In the genomic region with DNA sequence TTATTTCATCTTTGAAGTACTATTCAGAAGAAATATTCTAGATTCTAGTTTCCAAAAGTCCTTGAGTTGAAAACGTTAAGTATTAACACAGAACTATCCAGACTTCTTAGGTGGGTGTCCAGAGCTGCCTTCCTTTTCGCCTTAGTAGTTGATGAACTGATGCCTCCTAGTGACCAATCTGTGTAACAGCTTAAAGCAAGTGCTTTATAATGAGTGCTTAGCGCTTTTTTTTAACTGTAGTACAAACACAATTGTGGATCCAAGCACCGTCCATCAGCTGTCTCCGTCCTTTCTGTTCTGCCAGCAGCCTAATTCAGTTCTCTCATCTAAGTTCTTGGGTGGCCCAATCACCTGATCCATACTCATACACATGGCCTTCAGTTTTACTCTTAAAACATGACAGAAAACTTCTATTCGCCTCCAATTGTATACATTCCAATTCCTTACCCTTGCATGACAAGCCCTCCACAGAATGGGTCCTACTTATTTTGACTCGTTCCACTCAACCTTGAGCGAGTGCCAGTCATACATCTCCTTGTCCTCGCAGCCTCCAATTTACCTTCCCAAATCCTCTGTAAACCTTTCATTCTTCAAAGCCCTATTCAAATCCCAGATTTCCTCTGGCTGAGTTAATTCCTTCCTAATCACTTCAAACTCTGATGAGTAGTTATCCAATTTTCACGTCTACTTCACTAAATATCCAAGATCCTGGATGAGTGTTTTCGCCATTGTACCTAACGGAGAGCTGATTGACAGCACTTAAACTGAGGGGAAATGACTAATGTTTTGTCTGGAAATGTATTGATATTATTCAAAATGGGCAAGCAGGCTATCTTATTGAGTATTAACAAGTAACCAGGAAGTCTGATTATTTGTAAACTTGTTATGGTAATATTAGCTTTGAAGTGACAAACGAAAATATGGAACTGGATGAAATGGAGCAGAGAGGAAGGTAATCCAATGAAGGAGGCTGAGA, we compare ENCODE assay signal across 7 cellular contexts. TPM values are rescaled to one million over a fixed set of nuclear protein-coding genes. Genes with fewer than 3 reads are reported as not detected.
DNase-seq lines count a peak whose midpoint lies in the region; ATAC-seq and TF ChIP-seq lines count a peak whose summit lies in the region.

No MANE protein-coding gene starts in this region.

- H3K9me3 Mint-ChIP-seq in activated T-helper 17 cell treated with anti-CD3 and anti-CD28 coated beads, Interleukin-2, amount 50 U/mL, for 72 hours, result no peaks in the 10 kb centered on the region

- H3K9me3 ChIP-seq in heart left ventricle, result no peaks in the 10 kb centered on the region

- no peak for TF ChIP-seq POLR2A in heart left ventricle (IDR thresholded peaks at IDR 0.05)

- H3K4me1 ChIP-seq in heart left ventricle, result peaks cover 0 to 20% (median 10%) of the 10 kb centered on the region in 12 donors

- H3K4me3 Mint-ChIP-seq in activated T-helper 17 cell treated with anti-CD3 and anti-CD28 coated beads, Interleukin-2, amount 50 U/mL, for 72 hours, result peak overlapping the region; percentile 4

- 34 to 44% (median 40%) methylated on average over 13 of the region's 13 CpGs for WGBS in heart left ventricle, 4 donors

- H3K27ac Mint-ChIP-seq in activated T-helper 17 cell treated with anti-CD3 and anti-CD28 coated beads, Interleukin-2, amount 50 U/mL, for 72 hours, result peak overlapping the region; percentile 5

- peaks cover 23% of the 10 kb centered on the region for H3K4me1 Mint-ChIP-seq in activated T-helper 17 cell treated with anti-CD3 and anti-CD28 coated beads, Interleukin-2, amount 50 U/mL, for 72 hours

- ATAC-seq in GM21360 (IDR thresholded peaks at IDR 0.05; ENCODE audit: unreplicated experiment) (peak; percentile 67), HG03558 (IDR thresholded peaks at IDR 0.05; ENCODE audit: extremely low read depth, unreplicated experiment) (peak; percentile 46), heart left ventricle (peak; percentile 36 to 74 (median 72))
- peak; percentile 57 for ATAC-seq in activated T-helper 17 cell treated with anti-CD3 and anti-CD28 coated beads, Interleukin-2, amount 50 U/mL, for 72 hours (replicated peaks)

- peaks cover 4% of the 10 kb centered on the region for H3K36me3 Mint-ChIP-seq in activated T-helper 17 cell treated with anti-CD3 and anti-CD28 coated beads, Interleukin-2, amount 50 U/mL, for 72 hours (ENCODE audit: low read depth)

- TF ChIP-seq CTCF in heart left ventricle (IDR thresholded peaks at IDR 0.05), result peak; percentile 74 to 88 (median 82)

- DNase-seq in GDM1 (lab: John Stamatoyannopoulos, UW) (peak; percentile 56), NCI-H526 treated with DMSO at 0.1 percent for 48 hours (lab: John Stamatoyannopoulos, UW) (peak; percentile 80), heart left ventricle (peak in 1 of 5 donors; percentile 32), putamen (ENCODE audit: low spot score) (peak; percentile 60)

- no peak overlapping the region for H3K27ac ChIP-seq in heart left ventricle

- peaks cover 0 to under 1% (median 0%) of the 10 kb centered on the region in 9 donors for H3K36me3 ChIP-seq in heart left ventricle

- intact Hi-C loops in heart left ventricle (cut with DNase I), result loop anchor here (1.0 to 10.0 kb wide), 17 partner anchors 45 to 703 kb away; a partner anchor contains a TSS

- H3K27me3 Mint-ChIP-seq in activated T-helper 17 cell treated with anti-CD3 and anti-CD28 coated beads, Interleukin-2, amount 50 U/mL, for 72 hours, result no peaks in the 10 kb centered on the region

- no peaks in the 10 kb centered on the region for H3K27me3 ChIP-seq in heart left ventricle

- H3K4me3 ChIP-seq in heart left ventricle, result no peak overlapping the region

RNA-seq across cellular contexts. Expression of a gene that starts 5.8 kb away (rescaled TPM):
- total RNA-seq in activated T-helper 17 cell treated with anti-CD3 and anti-CD28 coated beads, Interleukin-2, amount 50 U/mL, for 72 hours, result 10 to 100 TPM; 23.3 to 51.9 TPM
- 10 to 100 TPM in 4 of 9 donors, 1 to 10 TPM in 5; 4.2 to 44.4 (median 8.3) TPM for total RNA-seq in heart left ventricle
- polyA plus RNA-seq in heart left ventricle, result 1 to 10 TPM; 3.0 to 5.5 TPM

RNA-seq across cellular contexts. Expression of a gene that starts 47.1 kb away (rescaled TPM):
- total RNA-seq in activated T-helper 17 cell treated with anti-CD3 and anti-CD28 coated beads, Interleukin-2, amount 50 U/mL, for 72 hours, result 100 to 1,000 TPM; 715 to 937 TPM
- total RNA-seq in heart left ventricle, result 100 to 1,000 TPM; 191 to 359 (median 247) TPM
- 100 to 1,000 TPM; 175 to 254 TPM for polyA plus RNA-seq in heart left ventricle
